In the genomic region with DNA sequence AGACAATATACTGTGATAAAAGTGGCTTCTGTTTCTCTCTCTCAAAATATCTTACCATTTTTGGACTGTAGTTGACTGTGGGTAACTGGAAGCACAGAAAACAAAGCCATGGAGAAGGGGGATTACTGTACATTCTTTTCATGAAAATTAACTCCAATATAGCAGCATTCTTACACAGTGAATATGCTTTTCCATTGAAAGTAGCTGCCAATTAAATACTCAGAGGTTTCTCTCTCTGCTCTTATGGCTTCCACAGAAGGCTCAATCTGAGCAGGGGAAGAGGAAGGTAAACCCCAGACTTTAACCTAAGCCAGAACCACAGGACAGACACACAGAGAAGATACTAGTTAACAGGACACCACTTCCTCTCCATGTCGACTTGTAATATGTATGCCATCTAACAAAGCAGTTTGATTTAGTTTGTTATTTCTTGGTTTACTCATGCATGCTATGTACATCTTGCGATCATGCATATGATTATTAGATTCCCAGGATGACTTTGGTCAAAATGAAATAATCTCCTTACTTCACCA, we compare ENCODE assay signal across 29 cellular contexts.
DNase-seq lines count a peak whose midpoint lies in the region; ATAC-seq, FAIRE-seq and TF ChIP-seq lines count a peak whose summit lies in the region.
"Had no signal": no experiment of that assay in that cellular context is flagged by ENCODE, and none has a peak within 500 bp of the region (broad histone marks: within the 10 kb centered on the region; RNA-seq: fewer than 3 reads in every experiment).

No MANE protein-coding gene starts in this region.

- H3K4me2 ChIP-seq in OCI-LY3 (ENCODE audit: low read length): peak overlapping the region; percentile 5

- no peak overlapping the region for H3K9ac ChIP-seq in OCI-LY3 (ENCODE audit: low read length)
- H3K9ac ChIP-seq: parathyroid adenoma had no signal

- no peaks in the 10 kb centered on the region for H3K79me2 ChIP-seq in OCI-LY3 (ENCODE audit: low read length)
- H3K79me2 ChIP-seq: parathyroid adenoma had no signal

- ATAC-seq in GM18907 (IDR thresholded peaks at IDR 0.05; ENCODE audit: unreplicated experiment) (peak; percentile 48), HG03469 (IDR thresholded peaks at IDR 0.05; ENCODE audit: unreplicated experiment) (no peak)
- ATAC-seq: effector memory CD8-positive, alpha-beta T cell; heart right ventricle; sciatic nerve had no signal

- no peak for TF ChIP-seq CTCF in OCI-LY3 (IDR thresholded peaks at IDR 0.05; ENCODE audit: low read depth, low read length)

- H3K4me1 ChIP-seq in OCI-LY3 (ENCODE audit: low read length): peaks cover 32% of the 10 kb centered on the region
- H3K4me1 ChIP-seq: parathyroid adenoma, stomach, thyroid gland had no signal

- no peak overlapping the region for H3K4me3 ChIP-seq in OCI-LY3 (ENCODE audit: low read length)
- H3K4me3 ChIP-seq: heart right ventricle, lung, MG63, SK-N-MC, stomach, thyroid gland had no signal

- no peaks in the 10 kb centered on the region for H3K9me3 ChIP-seq in OCI-LY3 (ENCODE audit: insufficient read depth, low read length)
- H3K9me3 ChIP-seq: heart right ventricle, MG63, stomach, thyroid gland had no signal

- FAIRE-seq in GM19239 (lab: Jason Lieb, UNC): no peak
- FAIRE-seq: H1 had no signal

- H3K27me3 ChIP-seq in OCI-LY3 (ENCODE audit: low read depth, low read length): no peaks in the 10 kb centered on the region
- H3K27me3 ChIP-seq: heart right ventricle, stomach, thyroid gland had no signal

- H3K36me3 ChIP-seq in OCI-LY3 (replicated peaks; ENCODE audit: low read depth, low read length): no peaks in the 10 kb centered on the region
- H3K36me3 ChIP-seq: heart right ventricle, MG63, thyroid gland had no signal

- peaks cover 7% of the 10 kb centered on the region for H4K20me1 ChIP-seq in OCI-LY3 (ENCODE audit: insufficient read depth, low read length)

- H2AFZ ChIP-seq in OCI-LY3 (ENCODE audit: low read depth, low read length): no peak overlapping the region
- H2AFZ ChIP-seq: parathyroid adenoma had no signal

- DNase-seq in GDM1 (lab: John Stamatoyannopoulos, UW) (peak; percentile 4), iris pigment epithelial cell (ENCODE audit: low read depth) (peak; percentile 46), NCI-H2029 treated with DMSO at 0.1 percent for 48 hours (lab: John Stamatoyannopoulos, UW) (no peak), GM19239 (ENCODE audit: insufficient read length, low spot score) (no peak)
- DNase-seq in stimulated activated CD4-positive, alpha-beta T cell treated with anti-CD3 and anti-CD28 coated beads, Interleukin-2, amount 100 ng/mL, for 24 hours: no peak
- DNase-seq: activated naive CD4-positive, alpha-beta T cell treated with anti-CD3 and anti-CD28 coated beads for 36 hours; anterior cingulate cortex; Calu3; cortex of kidney; DND-41; effector memory CD8-positive, alpha-beta T cell; erythroblast; foreskin fibroblast; heart right ventricle; MG63; NCI-H1436; NCI-H2107; NCI-H446; stomach; thyroid gland had no signal

- H3K27ac ChIP-seq in OCI-LY3 (ENCODE audit: low read length): no peak overlapping the region
- H3K27ac ChIP-seq: C4-2B, heart right ventricle, parathyroid adenoma, SK-N-MC, stomach, thyroid gland had no signal

Comparison
In these comparisons a context has a peak if more than half of its experiments do, and no peak if none do; other contexts are left out.
1. DNase-seq: peak in GDM1 (single experiment) and iris pigment epithelial cell (single experiment); none in NCI-H2029 treated with DMSO at 0.1 percent for 48 hours (single experiment), GM19239 (single experiment) and stimulated activated CD4-positive, alpha-beta T cell treated with anti-CD3 and anti-CD28 coated beads, Interleukin-2, amount 100 ng/mL, for 24 hours (0 of 2).